ENCODE assay signal across 14 cellular contexts in the genomic region with DNA sequence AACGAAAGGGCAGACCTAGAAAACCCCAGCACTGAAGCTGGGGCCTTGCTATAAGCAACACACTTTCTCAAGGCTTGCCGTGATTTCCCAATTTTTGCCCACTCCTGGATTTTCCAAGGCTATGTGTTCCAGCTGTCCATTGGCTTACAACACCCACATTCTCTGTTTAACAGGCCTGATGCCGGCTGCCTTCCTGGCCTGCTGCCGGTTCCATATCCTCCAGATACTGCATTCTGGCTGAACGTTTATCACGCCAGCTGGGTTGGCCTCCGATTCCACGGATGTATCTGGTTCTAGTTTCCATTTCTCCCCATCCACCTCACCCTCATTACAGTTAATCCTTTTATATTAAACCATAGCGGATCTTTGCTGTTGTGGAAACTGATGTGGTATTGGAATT. TPM values are rescaled to one million over a fixed set of nuclear protein-coding genes. Genes with fewer than 3 reads are reported as not detected.
A peak's percentile ranks its signal among the peaks of the same experiment; 100 is the strongest.
DNase-seq lines count a peak whose midpoint lies in the region; ATAC-seq and TF ChIP-seq lines count a peak whose summit lies in the region.
"Had no signal": no experiment of that assay in that cellular context is flagged by ENCODE, and none has a peak within 500 bp of the region (broad histone marks: within the 10 kb centered on the region; RNA-seq: fewer than 3 reads in every experiment).

No MANE protein-coding gene starts in this region.

- ATAC-seq in HG02870 (IDR thresholded peaks at IDR 0.05; ENCODE audit: unreplicated experiment) = no peak

- DNase-seq in AG08395 (ENCODE audit: low spot score) (peak; percentile 61), NCI-H446 (lab: John Stamatoyannopoulos, UW) (peak; percentile 58 to 83), fibroblast of the aortic adventitia (ENCODE audit: low read depth) (peak; percentile 79), occipital lobe (lab: John Stamatoyannopoulos, UW) (peak; percentile 30), GDM1 (lab: John Stamatoyannopoulos, UW) (no peak), erythroblast (lab: John Stamatoyannopoulos, UW) (no peak), midbrain (lab: John Stamatoyannopoulos, UW) (no peak)
- DNase-seq: activated T-cell treated with anti-CD3 and anti-CD28 coated beads, Interleukin-2, amount 50 U/mL, for 24 hours; endodermal cell; mesendoderm; NCI-H1105; stimulated activated CD4-positive, alpha-beta T cell treated with anti-CD3 and anti-CD28 coated beads, Interleukin-4, amount 100 ng/mL, for 4 hours had no signal

- TF ChIP-seq POLR2A in erythroblast (IDR thresholded peaks at IDR 0.05; ENCODE audit: low read length) = no peak

- TF ChIP-seq CTCF in fibroblast of the aortic adventitia (IDR thresholded peaks at IDR 0.05; ENCODE audit: insufficient read depth, low read length) = no peak

- no peak overlapping the region for H3K4me3 ChIP-seq in fibroblast of the aortic adventitia (ENCODE audit: low read depth, low read length)
- H3K4me3 ChIP-seq: SJSA1 had no signal

RNA-seq across cellular contexts. Expression of a gene that starts 1.9 kb away (rescaled TPM):
- total RNA-seq in fibroblast of the aortic adventitia (ENCODE audit: low replicate concordance) = 47.4 and 138 TPM in 2 replicates
- 191 TPM for total RNA-seq in occipital lobe

Comparison
In these comparisons a context has a peak if more than half of its experiments do, and no peak if none do; other contexts are left out.
1. DNase-seq: peak in AG08395 (single experiment), NCI-H446 (2 of 2), fibroblast of the aortic adventitia (single experiment) and occipital lobe (single experiment); none in GDM1 (single experiment), erythroblast (0 of 2) and midbrain (single experiment).